17 cellular contexts compared by ENCODE assay signal in genomic region chr1:66254785-66255184, GRCh38.
DNase-seq lines count a peak whose midpoint lies in the region; ATAC-seq and TF ChIP-seq lines count a peak whose summit lies in the region.
"Had no signal": no experiment of that assay in that cellular context is flagged by ENCODE, and none has a peak within 500 bp of the region (broad histone marks: within the 10 kb centered on the region; RNA-seq: fewer than 3 reads in every experiment).

No MANE protein-coding gene starts in this region.

- no peak for TF ChIP-seq RAD21 in HCT116 (IDR thresholded peaks at IDR 0.05; ENCODE audit: low read depth)

- CTCF ChIA-PET in HCT116 (lab: Charles Lee): interaction anchor here (4.4 to 10.2 kb wide), 2 partner anchors 190 to 249 kb away, joined by 17 to 122 read pairs; no protein-coding TSS in a partner anchor

- no peak overlapping the region for H3K9ac ChIP-seq in HCT116 (ENCODE audit: low read length)
- H3K9ac ChIP-seq: BLaER1 treated with 17β-estradiol and CSF1 and Interleukin-3, amounts not matched to agents 10 nM and 100 nM; GM23248 had no signal

- H3K27me3 Mint-ChIP-seq in T-helper 1 cell treated with Interleukin-12 subunit alpha and Interleukin-12 subunit beta and Interleukin-4 antibody, amounts not matched to agents 30 μg/mL and 1 μg/mL, for 36 hours (ENCODE audit: low read depth): no peaks in the 10 kb centered on the region
- no peaks in the 10 kb centered on the region for H3K27me3 Mint-ChIP-seq in activated naive CD8-positive, alpha-beta T cell treated with anti-CD3 and anti-CD28 coated beads for 36 hours
- no peaks in the 10 kb centered on the region for H3K27me3 Mint-ChIP-seq in effector memory CD8-positive, alpha-beta T cell

- no peaks in the 10 kb centered on the region for H3K79me2 ChIP-seq in HCT116 (ENCODE audit: insufficient read depth, low read length)

- BruUV-seq in HCT116 (replicated peaks; lab: Mats Ljungman, UMichigan): no TSS peak

- H3K27me3 ChIP-seq in HCT116 (ENCODE audit: insufficient read depth, low read length) (no peaks in the 10 kb centered on the region), MG63 (no peaks in the 10 kb centered on the region)
- H3K27me3 ChIP-seq: BLaER1 treated with 17β-estradiol and CSF1 and Interleukin-3, amounts not matched to agents 10 nM and 100 nM had no signal

- intact Hi-C loops in HCT116 (cut with micrococcal nuclease): no loop called here

- peaks cover 23 to 76% of the 10 kb centered on the region in 2 experiments for H3K4me1 ChIP-seq in HCT116 (ENCODE audit: control insufficient read depth in 1 of 2, insufficient read depth in 2 of 2, low read length in 2 of 2)
- H3K4me1 ChIP-seq: Caco-2 had no signal

- H3K9me2 ChIP-seq in HCT116 (ENCODE audit: insufficient read depth): no peaks in the 10 kb centered on the region

- no peaks in the 10 kb centered on the region for H4K20me1 ChIP-seq in HCT116 (ENCODE audit: insufficient read depth)
- H4K20me1 ChIP-seq: BLaER1 treated with 17β-estradiol and CSF1 and Interleukin-3, amounts not matched to agents 10 nM and 100 nM had no signal

- ATAC-seq in HCT116: no peak
- no peak for ATAC-seq in stimulated activated effector memory CD8-positive, alpha-beta T cell treated with anti-CD3 and anti-CD28 coated beads, Interleukin-12 subunit alpha, Interleukin-12 subunit beta, amount 100 ng/mL, for 72 hours
- no peak for ATAC-seq in effector memory CD8-positive, alpha-beta T cell (replicated peaks)

- DNase-seq in T-helper 1 cell (no peak), HCT116 (ENCODE audit: low read depth, low spot score) (no peak), HuH-7 (ENCODE audit: low spot score) (no peak), MG63 (no peak)
- no peak for DNase-seq in activated naive CD8-positive, alpha-beta T cell treated with anti-CD3 and anti-CD28 coated beads for 36 hours
- DNase-seq in stimulated activated effector memory CD8-positive, alpha-beta T cell treated with anti-CD3 and anti-CD28 coated beads, Interleukin-12 subunit alpha, Interleukin-12 subunit beta, amount 100 ng/mL, for 72 hours (ENCODE audit: low spot score in 2 of 2): no peak
- DNase-seq in effector memory CD8-positive, alpha-beta T cell: no peak
- DNase-seq: Caco-2, GM23248, KG1, NCI-H1092, NCI-H226, NCI-H526 treated with DMSO at 0.1 percent for 48 hours had no signal

- H3K4me2 ChIP-seq in HCT116 (ENCODE audit: low read length): no peak overlapping the region

- peak overlapping the region; percentile 12 for H3K27ac Mint-ChIP-seq in T-helper 1 cell treated with Interleukin-12 subunit alpha and Interleukin-12 subunit beta and Interleukin-4 antibody, amounts not matched to agents 30 μg/mL and 1 μg/mL, for 36 hours
- peak overlapping the region; percentile 46 for H3K27ac Mint-ChIP-seq in activated naive CD8-positive, alpha-beta T cell treated with anti-CD3 and anti-CD28 coated beads for 36 hours
- H3K27ac Mint-ChIP-seq in stimulated activated effector memory CD8-positive, alpha-beta T cell treated with anti-CD3 and anti-CD28 coated beads, Interleukin-12 subunit alpha, Interleukin-12 subunit beta, amount 100 ng/mL, for 72 hours: peak overlapping the region; percentile 21
- H3K27ac Mint-ChIP-seq in effector memory CD8-positive, alpha-beta T cell: peak overlapping the region in 1 of 2 donors; percentile 3

- no peaks in the 10 kb centered on the region for H3K9me3 ChIP-seq in HCT116 (ENCODE audit: control insufficient read depth in 1 of 2, insufficient read depth in 1 of 2, low read depth in 1 of 2, low read length in 2 of 2)
- H3K9me3 ChIP-seq in MG63: no peaks in the 10 kb centered on the region
- H3K9me3 ChIP-seq: BLaER1 treated with 17β-estradiol and CSF1 and Interleukin-3, amounts not matched to agents 10 nM and 100 nM; Caco-2 had no signal

- TF ChIP-seq CTCF in HCT116 (IDR thresholded peaks at IDR 0.05 in 2 of 3, conservative IDR thresholded peaks at IDR 0.05 in 1 of 3; ENCODE audit: borderline replicate concordance in 1 of 3, insufficient read depth in 1 of 3, low read depth in 2 of 3, low read length in 2 of 3): no peak

- H3K27ac ChIP-seq in HCT116 (ENCODE audit: low read depth, low read length): no peak overlapping the region; the same call in 1 of the 2 replicates
- H3K27ac ChIP-seq: 22Rv1; BLaER1 treated with 17β-estradiol and CSF1 and Interleukin-3, amounts not matched to agents 10 nM and 100 nM; GM23248; SK-N-MC had no signal

- H3K36me3 Mint-ChIP-seq in T-helper 1 cell treated with Interleukin-12 subunit alpha and Interleukin-12 subunit beta and Interleukin-4 antibody, amounts not matched to agents 30 μg/mL and 1 μg/mL, for 36 hours (ENCODE audit: low read depth): no peaks in the 10 kb centered on the region
- H3K36me3 Mint-ChIP-seq in activated naive CD8-positive, alpha-beta T cell treated with anti-CD3 and anti-CD28 coated beads for 36 hours: no peaks in the 10 kb centered on the region
- no peaks in the 10 kb centered on the region for H3K36me3 Mint-ChIP-seq in stimulated activated effector memory CD8-positive, alpha-beta T cell treated with anti-CD3 and anti-CD28 coated beads, Interleukin-12 subunit alpha, Interleukin-12 subunit beta, amount 100 ng/mL, for 72 hours
- no peaks in the 10 kb centered on the region for H3K36me3 Mint-ChIP-seq in effector memory CD8-positive, alpha-beta T cell (ENCODE audit: insufficient read depth)

- H3K36me3 ChIP-seq in HCT116 (ENCODE audit: control insufficient read depth in 1 of 2, insufficient read depth in 2 of 2, low read length in 2 of 2) (no peaks in the 10 kb centered on the region), MG63 (no peaks in the 10 kb centered on the region)
- H3K36me3 ChIP-seq: BLaER1 treated with 17β-estradiol and CSF1 and Interleukin-3, amounts not matched to agents 10 nM and 100 nM had no signal

- H3K4me3 ChIP-seq in HCT116 (replicated peaks in 1 of 2; ENCODE audit: low read depth in 1 of 2, low read length in 2 of 2): no peak overlapping the region
- H3K4me3 ChIP-seq in MG63: no peak overlapping the region
- H3K4me3 ChIP-seq: BLaER1 treated with 17β-estradiol and CSF1 and Interleukin-3, amounts not matched to agents 10 nM and 100 nM; GM23248; SK-N-MC had no signal

- no peaks in the 10 kb centered on the region for H3K9me3 Mint-ChIP-seq in T-helper 1 cell treated with Interleukin-12 subunit alpha and Interleukin-12 subunit beta and Interleukin-4 antibody, amounts not matched to agents 30 μg/mL and 1 μg/mL, for 36 hours
- no peaks in the 10 kb centered on the region for H3K9me3 Mint-ChIP-seq in activated naive CD8-positive, alpha-beta T cell treated with anti-CD3 and anti-CD28 coated beads for 36 hours
- no peaks in the 10 kb centered on the region for H3K9me3 Mint-ChIP-seq in stimulated activated effector memory CD8-positive, alpha-beta T cell treated with anti-CD3 and anti-CD28 coated beads, Interleukin-12 subunit alpha, Interleukin-12 subunit beta, amount 100 ng/mL, for 72 hours
- H3K9me3 Mint-ChIP-seq in effector memory CD8-positive, alpha-beta T cell: no peaks in the 10 kb centered on the region

- peak overlapping the region; percentile 11 for H2AFZ ChIP-seq in HCT116 (ENCODE audit: low read depth, low read length, poor library complexity, severe bottlenecking)

- H3K4me1 Mint-ChIP-seq in T-helper 1 cell treated with Interleukin-12 subunit alpha and Interleukin-12 subunit beta and Interleukin-4 antibody, amounts not matched to agents 30 μg/mL and 1 μg/mL, for 36 hours (ENCODE audit: low read depth): peaks cover 57% of the 10 kb centered on the region
- peaks cover 44% of the 10 kb centered on the region for H3K4me1 Mint-ChIP-seq in activated naive CD8-positive, alpha-beta T cell treated with anti-CD3 and anti-CD28 coated beads for 36 hours
- peaks cover 66% of the 10 kb centered on the region for H3K4me1 Mint-ChIP-seq in stimulated activated effector memory CD8-positive, alpha-beta T cell treated with anti-CD3 and anti-CD28 coated beads, Interleukin-12 subunit alpha, Interleukin-12 subunit beta, amount 100 ng/mL, for 72 hours
- peaks cover 5 to 24% of the 10 kb centered on the region in 2 donors for H3K4me1 Mint-ChIP-seq in effector memory CD8-positive, alpha-beta T cell (ENCODE audit: low read depth in 2 of 2)

- TF ChIP-seq POLR2A in HCT116 (IDR thresholded peaks at IDR 0.05; ENCODE audit: borderline replicate concordance, extremely low read depth, insufficient read depth, insufficient read length): no peak

- RAD21 ChIA-PET in HCT116 (lab: Charles Lee; ENCODE audit: low non-redundant PET in 1 of 2, low total read pairs in 2 of 2, uncharacterized antibody in 2 of 2, unreplicated experiment in 2 of 2): no interaction called here

- H3K4me3 Mint-ChIP-seq in T-helper 1 cell treated with Interleukin-12 subunit alpha and Interleukin-12 subunit beta and Interleukin-4 antibody, amounts not matched to agents 30 μg/mL and 1 μg/mL, for 36 hours: no peak overlapping the region
- no peak overlapping the region for H3K4me3 Mint-ChIP-seq in activated naive CD8-positive, alpha-beta T cell treated with anti-CD3 and anti-CD28 coated beads for 36 hours
- no peak overlapping the region for H3K4me3 Mint-ChIP-seq in stimulated activated effector memory CD8-positive, alpha-beta T cell treated with anti-CD3 and anti-CD28 coated beads, Interleukin-12 subunit alpha, Interleukin-12 subunit beta, amount 100 ng/mL, for 72 hours
- H3K4me3 Mint-ChIP-seq in effector memory CD8-positive, alpha-beta T cell: no peak overlapping the region

- POLR2A ChIA-PET in HCT116 (lab: Charles Lee): interaction anchor here (1.4 kb wide), 1 partner anchor 77 kb away, joined by 3 read pairs; no protein-coding TSS in a partner anchor

TF ChIP-seq in HCT116, 20 proteins besides CTCF, POLR2A, EP300 and RAD21 (continues in another document):
- TF ChIP-seq SP1 (IDR thresholded peaks at IDR 0.05; ENCODE audit: low read depth) (no peak), POLR2AphosphoS5 (IDR thresholded peaks at IDR 0.05; ENCODE audit: low read depth, low read length) (no peak), ZFX (IDR thresholded peaks at IDR 0.05) (no peak), MAX (IDR thresholded peaks at IDR 0.05) (no peak), FOSL1 (IDR thresholded peaks at IDR 0.05; ENCODE audit: low read depth) (no peak), ELF1 (IDR thresholded peaks at IDR 0.05; ENCODE audit: borderline replicate concordance, low read depth) (no peak), EGR1 (IDR thresholded peaks at IDR 0.05; ENCODE audit: low read depth) (no peak), ZNF274 (IDR thresholded peaks at IDR 0.05; ENCODE audit: low read depth, low read length) (no peak), CBX3 (IDR thresholded peaks at IDR 0.05; ENCODE audit: low read depth) (no peak)
